In the genomic region with DNA sequence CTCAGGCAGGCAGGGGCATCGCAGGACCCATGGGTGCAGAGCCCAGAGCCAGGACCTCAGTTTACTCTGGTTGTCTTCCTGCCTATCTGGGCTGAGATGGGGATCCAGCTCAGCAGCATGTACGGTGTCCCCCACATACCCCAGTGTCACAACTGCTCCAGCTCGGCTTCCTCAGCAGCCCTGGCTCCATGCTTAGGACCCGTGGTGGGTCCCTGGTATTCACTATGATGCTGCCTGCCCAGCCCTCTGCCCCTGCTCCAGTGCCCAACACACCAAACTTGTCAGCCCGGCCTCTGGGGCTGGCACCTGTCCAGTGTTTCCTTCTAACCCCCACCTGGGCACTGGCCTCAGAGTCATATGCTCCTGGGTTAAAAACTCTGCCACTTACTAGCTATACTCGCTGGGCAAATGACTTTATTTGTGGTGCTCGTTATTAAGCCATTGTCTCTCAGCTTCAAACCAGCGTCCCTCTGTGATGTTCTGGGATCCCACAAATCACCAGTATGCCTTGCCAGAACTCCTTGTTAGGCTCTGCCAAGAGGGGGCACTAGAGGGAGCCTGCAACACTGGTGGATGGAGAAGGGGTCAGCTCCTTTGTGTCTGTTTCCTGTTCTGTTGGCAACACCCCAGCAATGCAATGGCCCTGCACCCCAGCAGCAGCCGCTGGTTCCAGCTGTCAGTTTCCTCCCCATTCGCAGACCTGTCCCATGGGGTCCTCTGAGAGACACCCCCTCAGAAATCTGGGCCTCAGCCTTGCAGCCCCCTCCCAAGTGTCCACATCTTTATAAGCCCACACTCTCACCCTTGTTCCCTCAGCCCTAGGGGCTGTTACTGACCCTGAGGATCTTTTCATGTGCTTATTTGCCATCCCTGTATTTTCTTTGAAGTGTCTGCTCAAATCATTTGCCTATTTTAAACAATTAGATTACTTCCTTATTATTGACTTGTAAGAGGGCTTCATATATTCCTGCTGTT, we compare ENCODE assay signal across 13 cellular contexts. TPM values are rescaled to one million over a fixed set of nuclear protein-coding genes. Genes with fewer than 3 reads are reported as not detected.
DNase-seq lines count a peak whose midpoint lies in the region; ATAC-seq and TF ChIP-seq lines count a peak whose summit lies in the region.
"Had no signal": no experiment of that assay in that cellular context is flagged by ENCODE, and none has a peak within 500 bp of the region (broad histone marks: within the 10 kb centered on the region; RNA-seq: fewer than 3 reads in every experiment).

No MANE protein-coding gene starts in this region.

- in situ Hi-C loops in mammary epithelial cell (cut with MboI; ENCODE audit: low sequenced_read_pairs in 2 of 2), result loop anchor here in 1 of 2 donors (10.0 to 25.0 kb wide), 2 partner anchors 207 to 385 kb away; no protein-coding TSS in a partner anchor

- H3K4me3 ChIP-seq in MG63 (no peak overlapping the region), mammary epithelial cell (replicated peaks in 1 of 3; ENCODE audit: insufficient read depth in 1 of 3, low read depth in 2 of 3, low read length in 3 of 3) (no peak overlapping the region), osteoblast (ENCODE audit: insufficient read depth, low read length) (no peak overlapping the region)
- H3K4me3 ChIP-seq: body of pancreas, lung had no signal

- no TSS peak for BruUV-seq in mammary epithelial cell (replicated peaks; lab: Mats Ljungman, UMichigan)

- H3K27ac Mint-ChIP-seq in activated naive CD4-positive, alpha-beta T cell treated with anti-CD3 and anti-CD28 coated beads for 36 hours, result no peak overlapping the region
- no peak overlapping the region for H3K27ac Mint-ChIP-seq in activated naive CD4-positive, alpha-beta T cell treated with anti-CD3 and anti-CD28 coated beads, Interleukin-2, amount 10 ng/mL, durations not matched to agents 7 days and 5 days

- H3K36me3 ChIP-seq in MG63, result no peaks in the 10 kb centered on the region
- no peaks in the 10 kb centered on the region for H3K36me3 ChIP-seq in mammary epithelial cell (ENCODE audit: insufficient read depth, low read length)
- H3K36me3 ChIP-seq in osteoblast (ENCODE audit: insufficient read depth, low read length), result no peaks in the 10 kb centered on the region

- no peaks in the 10 kb centered on the region for H3K9me3 ChIP-seq in MG63
- H3K9me3 ChIP-seq in mammary epithelial cell (replicated peaks; ENCODE audit: insufficient read depth, low read length), result no peaks in the 10 kb centered on the region
- H3K9me3 ChIP-seq in osteoblast (ENCODE audit: low read depth, low read length), result no peaks in the 10 kb centered on the region
- H3K9me3 ChIP-seq: body of pancreas had no signal

- no peaks in the 10 kb centered on the region for H3K27me3 ChIP-seq in MG63
- no peaks in the 10 kb centered on the region for H3K27me3 ChIP-seq in mammary epithelial cell (ENCODE audit: insufficient read depth, low read length)
- no peaks in the 10 kb centered on the region for H3K27me3 ChIP-seq in osteoblast (ENCODE audit: insufficient read depth, low read length)
- H3K27me3 ChIP-seq: body of pancreas had no signal

- H3K4me1 ChIP-seq in mammary epithelial cell (ENCODE audit: insufficient read depth, low read length) (peaks cover 18% of the 10 kb centered on the region), osteoblast (ENCODE audit: insufficient read depth, low read length) (no peaks in the 10 kb centered on the region)

- intact Hi-C loops in activated naive CD4-positive, alpha-beta T cell treated with anti-CD3 and anti-CD28 coated beads for 36 hours (cut with micrococcal nuclease), result no loop called here
- intact Hi-C loops in mammary epithelial cell (cut with micrococcal nuclease) (loop anchor here (10.0 kb wide), 1 partner anchor 725 kb away; a partner anchor contains a TSS), sciatic nerve (cut with DNase I) (no loop called here)

- CTCF ChIA-PET in activated naive CD4-positive, alpha-beta T cell treated with anti-CD3 and anti-CD28 coated beads for 36 hours (lab: Charles Lee), result interaction anchor here (0.6 to 1.6 kb wide), 3 partner anchors 9 to 360 kb away, joined by 3 to 4 read pairs (median 4); no protein-coding TSS in a partner anchor
- CTCF ChIA-PET in activated naive CD4-positive, alpha-beta T cell treated with anti-CD3 and anti-CD28 coated beads, Interleukin-2, amount 10 ng/mL, durations not matched to agents 7 days and 5 days (lab: Charles Lee), result interaction anchor here (1.1 to 1.4 kb wide), 4 partner anchors 11 to 384 kb away, joined by 3 to 7 read pairs (median 3); no protein-coding TSS in a partner anchor
- CTCF ChIA-PET in mammary epithelial cell (lab: Charles Lee; ENCODE audit: low non-redundant PET), result no interaction called here

- H3K27me3 Mint-ChIP-seq in activated naive CD4-positive, alpha-beta T cell treated with anti-CD3 and anti-CD28 coated beads for 36 hours (ENCODE audit: low read depth), result peaks cover 17% of the 10 kb centered on the region
- H3K27me3 Mint-ChIP-seq in activated naive CD4-positive, alpha-beta T cell treated with anti-CD3 and anti-CD28 coated beads, Interleukin-2, amount 10 ng/mL, durations not matched to agents 7 days and 5 days, result peaks cover 29% of the 10 kb centered on the region

- H3K79me2 ChIP-seq in mammary epithelial cell (ENCODE audit: insufficient read depth, low read length), result no peaks in the 10 kb centered on the region
- H3K79me2 ChIP-seq in osteoblast (ENCODE audit: insufficient read depth, low read length), result no peaks in the 10 kb centered on the region

- no peak overlapping the region for H2AFZ ChIP-seq in mammary epithelial cell (ENCODE audit: low read depth, low read length)
- no peak overlapping the region for H2AFZ ChIP-seq in osteoblast (ENCODE audit: low read length)

- no peak overlapping the region for H3K27ac ChIP-seq in mammary epithelial cell (ENCODE audit: insufficient read depth, low read depth, low read length)
- H3K27ac ChIP-seq in osteoblast (ENCODE audit: low read depth, low read length), result no peak overlapping the region
- H3K27ac ChIP-seq: body of pancreas had no signal

- H3K9ac ChIP-seq in mammary epithelial cell (ENCODE audit: insufficient read depth, low read length), result no peak overlapping the region

- H4K20me1 ChIP-seq in mammary epithelial cell (ENCODE audit: insufficient read depth, low read length) (no peaks in the 10 kb centered on the region), osteoblast (ENCODE audit: insufficient read depth, low read length) (no peaks in the 10 kb centered on the region)

- dilution Hi-C loops in mammary epithelial cell (cut with HindIII; ENCODE audit: low sequenced_read_pairs), result loop anchor here (5.0 kb wide), 1 partner anchor 197 kb away; no protein-coding TSS in a partner anchor

- no peak for ATAC-seq in sciatic nerve
- ATAC-seq: body of pancreas had no signal

- H3K4me1 Mint-ChIP-seq in activated naive CD4-positive, alpha-beta T cell treated with anti-CD3 and anti-CD28 coated beads for 36 hours (ENCODE audit: low read depth), result no peaks in the 10 kb centered on the region
- H3K4me1 Mint-ChIP-seq in activated naive CD4-positive, alpha-beta T cell treated with anti-CD3 and anti-CD28 coated beads, Interleukin-2, amount 10 ng/mL, durations not matched to agents 7 days and 5 days, result no peaks in the 10 kb centered on the region

- no peak overlapping the region for H3K4me3 Mint-ChIP-seq in activated naive CD4-positive, alpha-beta T cell treated with anti-CD3 and anti-CD28 coated beads for 36 hours
- H3K4me3 Mint-ChIP-seq in activated naive CD4-positive, alpha-beta T cell treated with anti-CD3 and anti-CD28 coated beads, Interleukin-2, amount 10 ng/mL, durations not matched to agents 7 days and 5 days, result no peak overlapping the region

- no peaks in the 10 kb centered on the region for H3K9me3 Mint-ChIP-seq in activated naive CD4-positive, alpha-beta T cell treated with anti-CD3 and anti-CD28 coated beads for 36 hours
- no peaks in the 10 kb centered on the region for H3K9me3 Mint-ChIP-seq in activated naive CD4-positive, alpha-beta T cell treated with anti-CD3 and anti-CD28 coated beads, Interleukin-2, amount 10 ng/mL, durations not matched to agents 7 days and 5 days

- WGBS in mammary epithelial cell (ENCODE audit: low coverage, missing lambda C conversion rate), result 77% methylated on average over 10 of the region's 10 CpGs

- DNase-seq in activated naive CD4-positive, alpha-beta T cell treated with anti-CD3 and anti-CD28 coated beads for 36 hours, result peak; percentile 14
- DNase-seq in activated naive CD4-positive, alpha-beta T cell treated with anti-CD3 and anti-CD28 coated beads, Interleukin-2, amount 10 ng/mL, durations not matched to agents 7 days and 5 days, result no peak
- DNase-seq in MG63 (peak; percentile 48), mammary epithelial cell (no peak), osteoblast (ENCODE audit: insufficient read length, low spot score, missing footprints) (no peak), NCI-H2171 (lab: John Stamatoyannopoulos, UW) (no peak), sciatic nerve (ENCODE audit: low spot score) (no peak), globus pallidus (ENCODE audit: low spot score) (no peak)
- DNase-seq: activated CD4-positive, CD25-positive, alpha-beta regulatory T cell treated with anti-CD3 and anti-CD28 coated beads, Interleukin-2, amount 50 U/mL, for 72 hours; DMS79; KG1 had no signal

- no peak overlapping the region for H3K4me2 ChIP-seq in mammary epithelial cell (ENCODE audit: insufficient read depth, low read depth, low read length)
- H3K4me2 ChIP-seq in osteoblast (ENCODE audit: insufficient read depth, low read length), result no peak overlapping the region

- TF ChIP-seq CTCF in mammary epithelial cell (conservative IDR thresholded peaks at IDR 0.05 in 1 of 2, IDR thresholded peaks at IDR 0.05 in 1 of 2; ENCODE audit: extremely low read depth in 1 of 2, insufficient read depth in 1 of 2, low read depth in 1 of 2, low read length in 2 of 2), result peak; percentile 32 to 37
- peak; percentile 38 for TF ChIP-seq CTCF in osteoblast (IDR thresholded peaks at IDR 0.05; ENCODE audit: extremely low read depth, low read depth, low read length)

- no peaks in the 10 kb centered on the region for H3K36me3 Mint-ChIP-seq in activated naive CD4-positive, alpha-beta T cell treated with anti-CD3 and anti-CD28 coated beads for 36 hours (ENCODE audit: low read depth)
- no peaks in the 10 kb centered on the region for H3K36me3 Mint-ChIP-seq in activated naive CD4-positive, alpha-beta T cell treated with anti-CD3 and anti-CD28 coated beads, Interleukin-2, amount 10 ng/mL, durations not matched to agents 7 days and 5 days

RNA-seq across cellular contexts. Expression of a gene that starts 24.1 kb away (rescaled TPM):
- 10 to 100 TPM; 66.8 to 69.1 TPM for total RNA-seq in activated naive CD4-positive, alpha-beta T cell treated with anti-CD3 and anti-CD28 coated beads for 36 hours
- 147 and 166 TPM in 2 replicates for total RNA-seq in MG63 (2014; rRNA removed; shearing (Covaris generic); ENCODE audit: low replicate concordance)
- 10 to 100 TPM; 46.3 to 54.3 TPM for total RNA-seq in mammary epithelial cell
- 46.9 TPM for polyA plus RNA-seq in mammary epithelial cell
- polyA minus RNA-seq in mammary epithelial cell, result 12.9 TPM
- 65.1 and 68.1 TPM in 2 replicates for total RNA-seq in osteoblast
- 27.6 TPM for total RNA-seq in sciatic nerve

Comparison
In these comparisons a context has a peak if more than half of its experiments do, and no peak if none do; other contexts are left out.
1. DNase-seq: peak in activated naive CD4-positive, alpha-beta T cell treated with anti-CD3 and anti-CD28 coated beads for 36 hours (single experiment) and MG63 (single experiment); none in activated naive CD4-positive, alpha-beta T cell treated with anti-CD3 and anti-CD28 coated beads, Interleukin-2, amount 10 ng/mL, durations not matched to agents 7 days and 5 days (single experiment), mammary epithelial cell (single experiment), osteoblast (single experiment), NCI-H2171 (single experiment), sciatic nerve (single experiment) and globus pallidus (single experiment).